ENCODE assay signal across 9 cellular contexts in the genomic region with DNA sequence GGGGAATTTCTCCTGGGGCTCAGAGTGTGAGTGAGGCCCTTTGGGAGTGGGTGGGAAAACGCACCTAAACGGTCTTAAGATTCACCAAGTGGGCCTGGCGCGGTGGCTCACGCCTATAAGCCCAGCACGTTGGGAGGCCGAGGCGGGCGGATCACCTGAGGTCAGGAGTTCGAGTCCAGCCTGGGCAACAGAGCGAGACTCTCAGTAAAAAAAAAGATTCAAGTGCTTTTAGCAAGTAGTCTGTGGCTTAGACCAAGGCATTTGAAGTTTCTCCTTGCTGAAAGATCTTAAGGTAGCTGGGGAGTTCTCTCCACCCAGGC. TPM values are rescaled to one million over a fixed set of nuclear protein-coding genes. Genes with fewer than 3 reads are reported as not detected.
DNase-seq lines count a peak whose midpoint lies in the region; ATAC-seq, FAIRE-seq and TF ChIP-seq lines count a peak whose summit lies in the region.
"Had no signal": no experiment of that assay in that cellular context is flagged by ENCODE, and none has a peak within 500 bp of the region (broad histone marks: within the 10 kb centered on the region; RNA-seq: fewer than 3 reads in every experiment).

No MANE protein-coding gene starts in this region.

- no peaks in the 10 kb centered on the region for H3K27me3 Mint-ChIP-seq in activated T-cell treated with anti-CD3 and anti-CD28 coated beads, Interleukin-2, amount 50 U/mL, for 4 hours (ENCODE audit: low read depth)
- no peaks in the 10 kb centered on the region for H3K27me3 Mint-ChIP-seq in astrocyte (ENCODE audit: low read depth, unreplicated experiment)

- peak overlapping the region; percentile 97 for H3K9ac ChIP-seq in astrocyte (ENCODE audit: low read length)

- H3K4me2 ChIP-seq in astrocyte (ENCODE audit: low read length) = peak overlapping the region; percentile 95

- 41 to 54% methylated on average over 11 of the region's 11 CpGs for WGBS in lower leg skin, 2 donors

- no peak for ATAC-seq in activated T-cell treated with anti-CD3 and anti-CD28 coated beads, Interleukin-2, amount 50 U/mL, for 4 hours
- ATAC-seq in HG03520 (IDR thresholded peaks at IDR 0.05; ENCODE audit: unreplicated experiment) = no peak

- peaks cover 46% of the 10 kb centered on the region for H3K36me3 Mint-ChIP-seq in activated T-cell treated with anti-CD3 and anti-CD28 coated beads, Interleukin-2, amount 50 U/mL, for 4 hours (ENCODE audit: insufficient read depth)
- H3K36me3 Mint-ChIP-seq in astrocyte (ENCODE audit: low read depth, unreplicated experiment) = peaks cover 25% of the 10 kb centered on the region

- H3K4me1 Mint-ChIP-seq in activated T-cell treated with anti-CD3 and anti-CD28 coated beads, Interleukin-2, amount 50 U/mL, for 4 hours (ENCODE audit: low read depth) = peaks cover 37% of the 10 kb centered on the region
- H3K4me1 Mint-ChIP-seq in astrocyte (ENCODE audit: low read depth, unreplicated experiment) = peaks cover 20% of the 10 kb centered on the region

- H3K4me1 ChIP-seq in astrocyte (ENCODE audit: insufficient read depth, low read length) (peaks cover 18% of the 10 kb centered on the region), tibial artery (peaks cover 0 to 27% (median 15%) of the 10 kb centered on the region in 4 donors)

- no peak for FAIRE-seq in astrocyte (lab: Jason Lieb, UNC)

- no peak for TF ChIP-seq POLR2A in lower leg skin (IDR thresholded peaks at IDR 0.05)

- H3K79me2 ChIP-seq in astrocyte (ENCODE audit: insufficient read depth, low read length) = peaks cover 45% of the 10 kb centered on the region

- H3K27ac ChIP-seq in astrocyte (ENCODE audit: low read depth, low read length) (peak overlapping the region; percentile 95), tibial artery (peak overlapping the region; percentile 96 to 97)

- TF ChIP-seq CTCF in astrocyte (IDR thresholded peaks at IDR 0.05; ENCODE audit: insufficient read depth, low read depth, low read length) (no peak), lower leg skin (IDR thresholded peaks at IDR 0.05) (no peak), tibial artery (IDR thresholded peaks at IDR 0.05) (no peak)

- peak overlapping the region; percentile 59 for H3K27ac Mint-ChIP-seq in astrocyte (ENCODE audit: unreplicated experiment)

- peak overlapping the region; percentile 86 for H3K4me3 ChIP-seq in astrocyte (ENCODE audit: insufficient read depth, low read depth, low read length)
- peak overlapping the region; percentile 85 for H3K4me3 ChIP-seq in lower leg skin (ENCODE audit: low read depth, poor library complexity, severe bottlenecking)
- peak overlapping the region; percentile 82 to 88 for H3K4me3 ChIP-seq in tibial artery

- H2AFZ ChIP-seq in astrocyte (ENCODE audit: low read depth, low read length) = no peak overlapping the region

- H3K36me3 ChIP-seq in astrocyte (ENCODE audit: insufficient read depth, low read length) (peaks cover 27% of the 10 kb centered on the region), tibial artery (peaks cover 16 to 54% (median 49%) of the 10 kb centered on the region in 3 donors)

- DNase-seq in activated T-cell treated with anti-CD3 and anti-CD28 coated beads, Interleukin-2, amount 50 U/mL, for 4 hours = no peak
- DNase-seq in activated T-cell treated with anti-CD3 and anti-CD28 coated beads for 4 hours (no peak), astrocyte (ENCODE audit: low read depth) (no peak), lower leg skin (ENCODE audit: low spot score in 2 of 2) (no peak), tibial artery (no peak), iPS-NIHi7 (ENCODE audit: extremely low spot score) (no peak), NCI-H345 (lab: John Stamatoyannopoulos, UW) (no peak)
- DNase-seq: DMS79 had no signal

- H3K27me3 ChIP-seq in astrocyte (ENCODE audit: insufficient read depth, low read length) = no peaks in the 10 kb centered on the region
- H3K27me3 ChIP-seq in tibial artery = no peaks in the 10 kb centered on the region

- intact Hi-C loops in lower leg skin (cut with DNase I; ENCODE audit: low total_unique reads) = no loop called here
- intact Hi-C loops in tibial artery (cut with DNase I; ENCODE audit: low total_unique reads) = loop anchor here (5.0 kb wide), 1 partner anchor 44 kb away; a partner anchor contains a TSS

- H3K9me3 Mint-ChIP-seq in activated T-cell treated with anti-CD3 and anti-CD28 coated beads, Interleukin-2, amount 50 U/mL, for 4 hours = no peaks in the 10 kb centered on the region
- H3K9me3 Mint-ChIP-seq in astrocyte (ENCODE audit: unreplicated experiment) = no peaks in the 10 kb centered on the region

- no peaks in the 10 kb centered on the region for H3K9me3 ChIP-seq in astrocyte (ENCODE audit: insufficient read depth, low read depth, low read length)
- H3K9me3 ChIP-seq in tibial artery = no peaks in the 10 kb centered on the region

- H4K20me1 ChIP-seq in astrocyte (ENCODE audit: insufficient read depth, low read length) = peaks cover 55% of the 10 kb centered on the region

- H3K4me3 Mint-ChIP-seq in activated T-cell treated with anti-CD3 and anti-CD28 coated beads, Interleukin-2, amount 50 U/mL, for 4 hours = peak overlapping the region; percentile 98
- peak overlapping the region; percentile 92 for H3K4me3 Mint-ChIP-seq in astrocyte (ENCODE audit: unreplicated experiment)

RNA-seq across cellular contexts. Expression of a gene that starts 1.4 kb away (rescaled TPM):
- 1,000 to 10,000 TPM; 2,825 to 3,013 (median 2,945) TPM for total RNA-seq in activated T-cell treated with anti-CD3 and anti-CD28 coated beads, Interleukin-2, amount 50 U/mL, for 4 hours
- 1,108 and 1,187 TPM in 2 replicates for total RNA-seq in astrocyte
- 1,000 to 10,000 TPM; 2,628 to 4,866 (median 3,019) TPM for total RNA-seq in lower leg skin

RNA-seq across cellular contexts. Expression of a gene that starts 11.3 kb away (rescaled TPM):
- total RNA-seq in activated T-cell treated with anti-CD3 and anti-CD28 coated beads, Interleukin-2, amount 50 U/mL, for 4 hours = under 1 TPM; 0.53 to 0.63 (median 0.57) TPM
- total RNA-seq in astrocyte (0.26 TPM in 1 of 2 replicates, not detected in the other), lower leg skin (under 1 TPM in 1 of 4 donors, not detected in 3; 0.23 TPM)

RNA-seq across cellular contexts. Expression of a gene that starts 23.5 kb away (rescaled TPM):
- 100 to 1,000 TPM; 186 to 239 (median 203) TPM for total RNA-seq in activated T-cell treated with anti-CD3 and anti-CD28 coated beads, Interleukin-2, amount 50 U/mL, for 4 hours
- total RNA-seq in astrocyte = 62.0 and 66.4 TPM in 2 replicates
- total RNA-seq in lower leg skin = 10 to 100 TPM; 39.7 to 80.9 (median 44.9) TPM

RNA-seq across cellular contexts. Expression of a gene that starts 30.4 kb away (rescaled TPM):
- total RNA-seq in activated T-cell treated with anti-CD3 and anti-CD28 coated beads, Interleukin-2, amount 50 U/mL, for 4 hours = not detected
- total RNA-seq in astrocyte = 0.50 and 0.53 TPM in 2 replicates
- total RNA-seq in lower leg skin = 1 to 10 TPM in 1 of 4 donors, not detected in 3; 2.4 TPM

RNA-seq across cellular contexts. Expression of a gene that starts 31.6 kb away (rescaled TPM):
- 10 to 100 TPM in 1 of 3 donors, 1 to 10 TPM in 2; 8.2 to 14.0 (median 8.3) TPM for total RNA-seq in activated T-cell treated with anti-CD3 and anti-CD28 coated beads, Interleukin-2, amount 50 U/mL, for 4 hours
- total RNA-seq in astrocyte (30.3 and 30.6 TPM in 2 replicates), lower leg skin (1 to 10 TPM; 1.0 to 4.0 (median 2.4) TPM)
